ENCODE assay signal across 1 cellular context in genomic region chr3:172043766-172044165, GRCh38.
TF ChIP-seq lines count a peak whose summit lies in the region.

No MANE protein-coding gene starts in this region.

TF ChIP-seq in HepG2, 621 proteins besides CTCF, POLR2A, EP300 and RAD21 (continued from another document):
- peak in 1 of 2 experiments; percentile 15; a peak in 1 of 4 replicates for TF ChIP-seq HMGXB4 (CRISPR knock-in tag; IDR thresholded peaks at IDR 0.05; ENCODE audit: borderline replicate concordance in 1 of 2, low read depth in 1 of 2)
- 0 out of 2 replicates have a peak, but pooled peaks have one; percentile 1 for TF ChIP-seq ZSCAN30 (CRISPR knock-in tag; IDR thresholded peaks at IDR 0.05)
- TF ChIP-seq SOX13 (IDR thresholded peaks at IDR 0.05), result no peak
- TF ChIP-seq SOX13 (CRISPR knock-in tag; conservative IDR thresholded peaks at IDR 0.05 in 1 of 2, IDR thresholded peaks at IDR 0.05 in 1 of 2), result no peak
- TF ChIP-seq, protein P1, sequence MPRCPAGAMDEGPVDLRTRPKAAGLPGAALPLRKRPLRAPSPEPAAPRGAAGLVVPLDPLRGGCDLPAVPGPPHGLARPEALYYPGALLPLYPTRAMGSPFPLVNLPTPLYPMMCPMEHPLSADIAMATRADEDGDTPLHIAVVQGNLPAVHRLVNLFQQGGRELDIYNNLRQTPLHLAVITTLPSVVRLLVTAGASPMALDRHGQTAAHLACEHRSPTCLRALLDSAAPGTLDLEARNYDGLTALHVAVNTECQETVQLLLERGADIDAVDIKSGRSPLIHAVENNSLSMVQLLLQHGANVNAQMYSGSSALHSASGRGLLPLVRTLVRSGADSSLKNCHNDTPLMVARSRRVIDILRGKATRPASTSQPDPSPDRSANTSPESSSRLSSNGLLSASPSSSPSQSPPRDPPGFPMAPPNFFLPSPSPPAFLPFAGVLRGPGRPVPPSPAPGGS (CRISPR knock-in tag; IDR thresholded peaks at IDR 0.05), result no peak
- no peak for TF ChIP-seq ZNF431 (CRISPR knock-in tag; IDR thresholded peaks at IDR 0.05; ENCODE audit: borderline replicate concordance, low read depth)
- 0 out of 2 replicates have a peak, but pooled peaks have one; percentile 22 for TF ChIP-seq TGIF2 (CRISPR knock-in tag; IDR thresholded peaks at IDR 0.05)
